ENCODE assay signal across 1 cellular context in the genomic region with DNA sequence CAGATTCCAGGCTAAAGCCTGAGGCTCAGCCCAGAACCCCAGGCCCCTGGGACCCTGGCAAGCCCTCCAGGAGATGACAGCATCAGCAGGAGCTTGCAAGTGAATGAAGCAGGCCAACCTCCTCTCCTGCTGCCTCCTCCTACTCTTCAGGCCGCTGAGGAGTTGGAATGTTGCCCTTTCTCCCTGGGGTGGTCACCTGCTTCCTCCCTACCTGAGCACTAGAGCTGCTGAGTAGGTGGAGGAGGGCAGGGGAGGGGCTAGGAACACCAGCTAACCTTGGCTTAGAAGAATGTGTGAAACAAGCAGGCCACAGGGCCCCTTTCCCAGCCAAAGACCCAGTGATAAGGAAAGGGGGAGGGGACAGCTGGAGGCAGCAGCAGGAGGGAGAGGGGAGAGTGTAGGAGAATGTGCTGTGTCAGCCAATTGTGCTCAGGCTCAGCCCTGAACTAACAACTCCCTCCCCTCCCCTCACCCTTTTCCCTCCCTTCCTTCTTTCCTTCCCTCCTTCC.
TF ChIP-seq lines count a peak whose summit lies in the region.

No MANE protein-coding gene starts in this region.

TF ChIP-seq in IMR-90, 13 proteins besides CTCF, POLR2A, EP300 and RAD21:
- TF ChIP-seq MAFK (IDR thresholded peaks at IDR 0.05; ENCODE audit: low read depth, low read length), result peak; percentile 90
- TF ChIP-seq, protein P1, sequence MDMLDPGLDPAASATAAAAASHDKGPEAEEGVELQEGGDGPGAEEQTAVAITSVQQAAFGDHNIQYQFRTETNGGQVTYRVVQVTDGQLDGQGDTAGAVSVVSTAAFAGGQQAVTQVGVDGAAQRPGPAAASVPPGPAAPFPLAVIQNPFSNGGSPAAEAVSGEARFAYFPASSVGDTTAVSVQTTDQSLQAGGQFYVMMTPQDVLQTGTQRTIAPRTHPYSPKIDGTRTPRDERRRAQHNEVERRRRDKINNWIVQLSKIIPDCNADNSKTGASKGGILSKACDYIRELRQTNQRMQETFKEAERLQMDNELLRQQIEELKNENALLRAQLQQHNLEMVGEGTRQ (IDR thresholded peaks at IDR 0.05; ENCODE audit: low read depth, low read length), result no peak
